ENCODE assay signal across 17 cellular contexts in genomic region chr1:154698320-154699096, GRCh38.
DNase-seq lines count a peak whose midpoint lies in the region; ATAC-seq and TF ChIP-seq lines count a peak whose summit lies in the region.
"Had no signal": no experiment of that assay in that cellular context is flagged by ENCODE, and none has a peak within 500 bp of the region (broad histone marks: within the 10 kb centered on the region; RNA-seq: fewer than 3 reads in every experiment).

No MANE protein-coding gene starts in this region.

- no peak overlapping the region for H3K56ac ChIP-seq in mesendoderm (ENCODE audit: low read length)

- H3K4me3 Mint-ChIP-seq in natural killer cell treated with Interleukin-12 subunit alpha and Interleukin-12 subunit beta and Interleukin-15 and Interleukin-18, amount 100 ng/mL, for 72 hours, result no peak overlapping the region
- H3K4me3 Mint-ChIP-seq in natural killer cell, result no peak overlapping the region
- no peak overlapping the region for H3K4me3 Mint-ChIP-seq in activated CD8-positive, alpha-beta T cell treated with anti-CD3 and anti-CD28 coated beads, Interleukin-2, amount 10 ng/mL, durations not matched to agents 7 days and 5 days

- no peaks in the 10 kb centered on the region for H3K9me3 ChIP-seq in gastroesophageal sphincter
- H3K9me3 ChIP-seq: lower lobe of right lung, Peyer's patch had no signal

- no peak overlapping the region for H3K18ac ChIP-seq in mesendoderm (ENCODE audit: low read length)

- H3K36me3 ChIP-seq in mesendoderm (ENCODE audit: control insufficient read depth, insufficient read depth, low read length) (no peaks in the 10 kb centered on the region), gastroesophageal sphincter (no peaks in the 10 kb centered on the region)
- H3K36me3 ChIP-seq: lower lobe of right lung, Peyer's patch had no signal

- H4K5ac ChIP-seq in mesendoderm (ENCODE audit: low read length), result no peak overlapping the region

- H3K27me3 ChIP-seq in mesendoderm (ENCODE audit: insufficient read depth, low read length, poor library complexity), result no peaks in the 10 kb centered on the region
- H3K27me3 ChIP-seq in gastroesophageal sphincter, result no peaks in the 10 kb centered on the region
- H3K27me3 ChIP-seq: Peyer's patch had no signal

- H3K27ac ChIP-seq in mesendoderm (ENCODE audit: low read depth, low read length), result no peak overlapping the region
- no peak overlapping the region for H3K27ac ChIP-seq in gastroesophageal sphincter
- H3K27ac ChIP-seq: coronary artery, lower lobe of right lung had no signal

- WGBS in mesendoderm (ENCODE audit: extremely low coverage, insufficient coverage, low lambda C conversion rate), result no CpG with 5 or more reads among the region's 4 CpGs
- 79 to 85% methylated on average over 2 to 4 of the region's 4 CpGs for WGBS in gastroesophageal sphincter (ENCODE audit: low coverage in 1 of 2), 2 donors

- CTCF ChIA-PET in activated CD8-positive, alpha-beta T cell treated with anti-CD3 and anti-CD28 coated beads, Interleukin-2, amount 10 ng/mL, durations not matched to agents 7 days and 5 days (lab: Charles Lee), result interaction anchor here (1.2 kb wide), 1 partner anchor 49 kb away, joined by 8 read pairs; no protein-coding TSS in a partner anchor

- no peak overlapping the region for H2AK5ac ChIP-seq in mesendoderm (ENCODE audit: low read length)

- H3K4me3 ChIP-seq in mesendoderm (ENCODE audit: low read length) (no peak overlapping the region), gastroesophageal sphincter (no peak overlapping the region)
- H3K4me3 ChIP-seq: coronary artery, lower lobe of right lung, Peyer's patch had no signal

- no peaks in the 10 kb centered on the region for H3K36me3 Mint-ChIP-seq in natural killer cell treated with Interleukin-12 subunit alpha and Interleukin-12 subunit beta and Interleukin-15 and Interleukin-18, amount 100 ng/mL, for 72 hours
- no peaks in the 10 kb centered on the region for H3K36me3 Mint-ChIP-seq in natural killer cell
- no peaks in the 10 kb centered on the region for H3K36me3 Mint-ChIP-seq in activated CD8-positive, alpha-beta T cell treated with anti-CD3 and anti-CD28 coated beads, Interleukin-2, amount 10 ng/mL, durations not matched to agents 7 days and 5 days (ENCODE audit: low read depth)

- H3K9ac ChIP-seq in mesendoderm (ENCODE audit: low read length), result no peak overlapping the region

- no peak overlapping the region for H3K23ac ChIP-seq in mesendoderm (ENCODE audit: low read length)

- H3K27me3 Mint-ChIP-seq in natural killer cell treated with Interleukin-12 subunit alpha and Interleukin-12 subunit beta and Interleukin-15 and Interleukin-18, amount 100 ng/mL, for 72 hours, result peaks cover 21 to 22% of the 10 kb centered on the region in 2 donors
- H3K27me3 Mint-ChIP-seq in natural killer cell (ENCODE audit: low read depth in 2 of 2), result peaks cover 7 to 26% of the 10 kb centered on the region in 2 donors
- H3K27me3 Mint-ChIP-seq in activated CD8-positive, alpha-beta T cell treated with anti-CD3 and anti-CD28 coated beads, Interleukin-2, amount 10 ng/mL, durations not matched to agents 7 days and 5 days (ENCODE audit: low read depth), result peaks cover 29% of the 10 kb centered on the region

- no peak overlapping the region for H3K27ac Mint-ChIP-seq in natural killer cell treated with Interleukin-12 subunit alpha and Interleukin-12 subunit beta and Interleukin-15 and Interleukin-18, amount 100 ng/mL, for 72 hours
- H3K27ac Mint-ChIP-seq in natural killer cell, result no peak overlapping the region
- no peak overlapping the region for H3K27ac Mint-ChIP-seq in activated CD8-positive, alpha-beta T cell treated with anti-CD3 and anti-CD28 coated beads, Interleukin-2, amount 10 ng/mL, durations not matched to agents 7 days and 5 days

- POLR2A ChIA-PET in activated CD8-positive, alpha-beta T cell treated with anti-CD3 and anti-CD28 coated beads, Interleukin-2, amount 10 ng/mL, durations not matched to agents 7 days and 5 days (lab: Charles Lee), result no interaction called here

- ATAC-seq in natural killer cell treated with Interleukin-12 subunit alpha and Interleukin-12 subunit beta and Interleukin-15 and Interleukin-18, amount 100 ng/mL, for 72 hours, result peak; percentile 48 to 56
- no peak for ATAC-seq in natural killer cell
- ATAC-seq in activated CD8-positive, alpha-beta T cell treated with anti-CD3 and anti-CD28 coated beads, Interleukin-2, amount 10 ng/mL, durations not matched to agents 7 days and 5 days, result peak; percentile 39
- ATAC-seq in left lobe of liver, result peak; percentile 91
- no peak for ATAC-seq in gastroesophageal sphincter
- ATAC-seq: activated CD4-positive, CD25-positive, alpha-beta regulatory T cell treated with anti-CD3 and anti-CD28 coated beads, Interleukin-2, amount 50 U/mL, for 24 hours; lower lobe of right lung had no signal

- intact Hi-C loops in natural killer cell (cut with micrococcal nuclease), result no loop called here

- H2BK120ac ChIP-seq in mesendoderm (ENCODE audit: low read depth, low read length), result no peak overlapping the region

- no peak overlapping the region for H2BK5ac ChIP-seq in mesendoderm (ENCODE audit: low read length)

- no peaks in the 10 kb centered on the region for H3K9me3 Mint-ChIP-seq in natural killer cell treated with Interleukin-12 subunit alpha and Interleukin-12 subunit beta and Interleukin-15 and Interleukin-18, amount 100 ng/mL, for 72 hours
- no peaks in the 10 kb centered on the region for H3K9me3 Mint-ChIP-seq in natural killer cell
- no peaks in the 10 kb centered on the region for H3K9me3 Mint-ChIP-seq in activated CD8-positive, alpha-beta T cell treated with anti-CD3 and anti-CD28 coated beads, Interleukin-2, amount 10 ng/mL, durations not matched to agents 7 days and 5 days (ENCODE audit: insufficient read depth)

- H3K79me1 ChIP-seq in mesendoderm (ENCODE audit: low read length), result no peaks in the 10 kb centered on the region

- H3K4me2 ChIP-seq in mesendoderm (ENCODE audit: low read length), result no peak overlapping the region

- H3K4me1 ChIP-seq in mesendoderm (ENCODE audit: control insufficient read depth, low read depth, low read length) (no peaks in the 10 kb centered on the region), gastroesophageal sphincter (peaks cover 0 to 13% (median 0%) of the 10 kb centered on the region in 3 donors)
- H3K4me1 ChIP-seq: lower lobe of right lung, Peyer's patch had no signal

- TF ChIP-seq EP300 in gastroesophageal sphincter (IDR thresholded peaks at IDR 0.05), result no peak

- no peak overlapping the region for H2BK15ac ChIP-seq in mesendoderm (replicated peaks; ENCODE audit: low read depth)

- H4K8ac ChIP-seq in mesendoderm (ENCODE audit: low read depth, low read length), result no peak overlapping the region

- H3K4ac ChIP-seq in mesendoderm (ENCODE audit: low read depth, low read length), result no peak overlapping the region

- no peaks in the 10 kb centered on the region for H3K79me2 ChIP-seq in mesendoderm (ENCODE audit: control insufficient read depth, insufficient read depth, low read length)

- TF ChIP-seq CTCF in natural killer cell (IDR thresholded peaks at IDR 0.05), result no peak
- no peak for TF ChIP-seq CTCF in gastroesophageal sphincter (IDR thresholded peaks at IDR 0.05)

- DNase-seq in natural killer cell treated with Interleukin-12 subunit alpha and Interleukin-12 subunit beta and Interleukin-15 and Interleukin-18, amount 100 ng/mL, for 72 hours (ENCODE audit: low spot score), result no peak
- DNase-seq in natural killer cell (no peak), left lobe of liver (ENCODE audit: low spot score) (peak; percentile 73), nucleus accumbens (lab: John Stamatoyannopoulos, UW) (no peak), mesendoderm (no peak)
- no peak for DNase-seq in activated CD8-positive, alpha-beta T cell treated with anti-CD3 and anti-CD28 coated beads, Interleukin-2, amount 10 ng/mL, durations not matched to agents 7 days and 5 days
- DNase-seq in effector CD8-positive, alpha-beta T cell (lab: John Stamatoyannopoulos, UW), result no peak
- DNase-seq: activated T-cell treated with anti-CD3 and anti-CD28 coated beads, Interleukin-2, amount 50 U/mL, for 1 hour; aorta; lower lobe of right lung; NCI-H187 treated with DMSO at 0.1 percent for 48 hours; NCI-H526; T-helper 1 cell had no signal

- no peaks in the 10 kb centered on the region for H3K4me1 Mint-ChIP-seq in natural killer cell treated with Interleukin-12 subunit alpha and Interleukin-12 subunit beta and Interleukin-15 and Interleukin-18, amount 100 ng/mL, for 72 hours (ENCODE audit: low read depth in 2 of 2)
- no peaks in the 10 kb centered on the region for H3K4me1 Mint-ChIP-seq in natural killer cell
- peaks cover 4% of the 10 kb centered on the region for H3K4me1 Mint-ChIP-seq in activated CD8-positive, alpha-beta T cell treated with anti-CD3 and anti-CD28 coated beads, Interleukin-2, amount 10 ng/mL, durations not matched to agents 7 days and 5 days (ENCODE audit: low read depth)

- TF ChIP-seq POLR2A in gastroesophageal sphincter (IDR thresholded peaks at IDR 0.05), result no peak

Comparison
In these comparisons a context has a peak if more than half of its experiments do, and no peak if none do; other contexts are left out.
1. ATAC-seq: peak in natural killer cell treated with Interleukin-12 subunit alpha and Interleukin-12 subunit beta and Interleukin-15 and Interleukin-18, amount 100 ng/mL, for 72 hours (2 of 2), activated CD8-positive, alpha-beta T cell treated with anti-CD3 and anti-CD28 coated beads, Interleukin-2, amount 10 ng/mL, durations not matched to agents 7 days and 5 days (single experiment) and left lobe of liver (single experiment); none in natural killer cell (0 of 3) and gastroesophageal sphincter (single experiment).